In genomic region chr5:141216035-141216434, GRCh38 we compare ENCODE assay signal across 2 cellular contexts. TPM values are rescaled to one million over a fixed set of nuclear protein-coding genes. Genes with fewer than 3 reads are reported as not detected.
"Had no signal": no experiment of that assay in that cellular context is flagged by ENCODE, and none has a peak within 500 bp of the region (broad histone marks: within the 10 kb centered on the region; RNA-seq: fewer than 3 reads in every experiment).

No MANE protein-coding gene starts in this region.

RNA-seq across cellular contexts. Expression of gene PCDHB13, which starts 2.3 kb away (rescaled TPM):
- total RNA-seq: PC-9 had no signal

RNA-seq across cellular contexts. Expression of gene PCDHB12, which starts 7.5 kb away (rescaled TPM):
- total RNA-seq: OCI-LY7, PC-9 had no signal

RNA-seq across cellular contexts. Expression of gene PCDHB11, which starts 16.6 kb away (rescaled TPM):
- total RNA-seq: OCI-LY7, PC-9 had no signal

RNA-seq across cellular contexts. Expression of gene PCDHB10, which starts 23.9 kb away (rescaled TPM):
- total RNA-seq: OCI-LY7, PC-9 had no signal
